ENCODE assay signal across 8 cellular contexts in the genomic region with DNA sequence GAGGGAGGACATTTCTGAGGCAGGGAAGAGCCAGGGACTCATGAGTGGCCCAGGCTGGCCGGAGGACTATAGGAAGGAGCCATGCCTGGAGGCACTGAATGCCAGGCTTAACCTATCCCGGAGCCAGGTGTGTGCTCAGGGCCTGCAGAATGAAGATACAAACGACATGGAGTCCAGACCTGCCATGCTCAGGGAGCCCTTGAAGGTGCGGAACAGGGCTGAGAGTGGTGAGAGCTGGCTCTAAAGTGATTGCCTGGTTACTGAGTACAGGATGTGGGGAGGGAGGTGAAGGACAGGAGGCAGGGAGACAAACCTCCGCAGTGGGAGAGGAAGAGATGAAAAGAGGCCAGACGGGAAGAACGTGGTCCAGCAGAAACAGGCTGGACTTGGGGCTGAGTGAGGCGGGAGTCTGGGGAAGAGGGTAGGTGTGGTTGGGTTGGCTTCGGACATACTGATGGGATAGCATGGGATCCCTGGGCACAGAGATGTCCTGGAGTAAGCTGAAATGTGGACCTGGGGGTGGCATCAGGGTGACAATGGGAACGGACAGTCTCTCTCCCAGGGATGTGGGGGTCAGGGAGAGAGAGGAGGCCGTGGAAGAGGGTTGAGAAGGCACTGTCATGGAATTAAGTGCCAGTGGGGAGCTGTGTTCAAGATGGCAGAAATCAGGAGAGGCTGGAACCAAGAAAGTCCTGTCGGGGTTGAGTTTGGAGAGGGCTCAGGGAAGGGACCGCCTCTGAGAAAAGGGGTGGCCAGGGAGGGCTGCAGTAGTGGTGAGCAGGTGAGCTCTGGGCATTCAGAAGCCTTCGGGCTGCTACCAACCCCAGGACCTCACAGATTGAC. TPM values are rescaled to one million over a fixed set of nuclear protein-coding genes. Genes with fewer than 3 reads are reported as not detected.
A peak's percentile ranks its signal among the peaks of the same experiment; 100 is the strongest.
DNase-seq lines count a peak whose midpoint lies in the region; ATAC-seq and TF ChIP-seq lines count a peak whose summit lies in the region.

No MANE protein-coding gene starts in this region.

- H3K27ac Mint-ChIP-seq in CD4-positive, alpha-beta memory T cell: peak overlapping the region; percentile 95 to 100 (median 98)
- H3K27ac Mint-ChIP-seq in dendritic cell treated with granulocyte-macrophage colony-stimulating factor and Interleukin-4, amounts not matched to agents 40 ng/mL and 50 ng/mL, for 4 days: peak overlapping the region; percentile 98
- H3K27ac Mint-ChIP-seq in nephron progenitor cell: peak overlapping the region; percentile 95

- H3K36me3 Mint-ChIP-seq in CD4-positive, alpha-beta memory T cell: peaks cover 18 to 53% of the 10 kb centered on the region in 2 donors
- peaks cover 89% of the 10 kb centered on the region for H3K36me3 Mint-ChIP-seq in dendritic cell treated with granulocyte-macrophage colony-stimulating factor and Interleukin-4, amounts not matched to agents 40 ng/mL and 50 ng/mL, for 4 days (ENCODE audit: low read depth)
- peaks cover 9% of the 10 kb centered on the region for H3K36me3 Mint-ChIP-seq in nephron progenitor cell (ENCODE audit: low read depth)

- H3K4me3 ChIP-seq in CD4-positive, alpha-beta memory T cell (ENCODE audit: low read length in 2 of 2): peak overlapping the region; percentile 50 to 62
- H3K4me3 ChIP-seq in OCI-LY1 (ENCODE audit: low read depth, low read length, poor library complexity, severe bottlenecking): peak overlapping the region; percentile 85

- no peaks in the 10 kb centered on the region for H3F3A ChIP-seq in OCI-LY1 (ENCODE audit: insufficient read depth, low read length)

- no peak for ATAC-seq in GM21381 (IDR thresholded peaks at IDR 0.05; ENCODE audit: unreplicated experiment)

- H3K4me2 ChIP-seq in OCI-LY1 (ENCODE audit: low read length): peak overlapping the region; percentile 75

- no peaks in the 10 kb centered on the region for H3K79me2 ChIP-seq in OCI-LY1 (ENCODE audit: insufficient read depth, low read length)

- POLR2A ChIA-PET in CD4-positive, alpha-beta memory T cell (lab: Charles Lee; ENCODE audit: partially characterized antibody): interaction anchor here (0.8 to 21.8 kb wide), 18 partner anchors 15 to 444 kb away, joined by 3 to 1163 read pairs (median 6); a partner anchor contains a TSS

- H3K4me1 Mint-ChIP-seq in CD4-positive, alpha-beta memory T cell: peaks cover 24 to 79% (median 38%) of the 10 kb centered on the region in 4 donors
- peaks cover 90% of the 10 kb centered on the region for H3K4me1 Mint-ChIP-seq in dendritic cell treated with granulocyte-macrophage colony-stimulating factor and Interleukin-4, amounts not matched to agents 40 ng/mL and 50 ng/mL, for 4 days (ENCODE audit: low read depth)
- peaks cover 30% of the 10 kb centered on the region for H3K4me1 Mint-ChIP-seq in nephron progenitor cell

- no peaks in the 10 kb centered on the region for H3K27me3 ChIP-seq in CD4-positive, alpha-beta memory T cell (ENCODE audit: insufficient read depth, low read length)
- H3K27me3 ChIP-seq in OCI-LY1 (ENCODE audit: insufficient read depth, low read length): no peaks in the 10 kb centered on the region

- peaks cover 57% of the 10 kb centered on the region for H3K36me3 ChIP-seq in CD4-positive, alpha-beta memory T cell (ENCODE audit: insufficient read depth, low read length)
- peaks cover 68% of the 10 kb centered on the region for H3K36me3 ChIP-seq in OCI-LY1 (ENCODE audit: insufficient read depth, low read length)

- intact Hi-C loops in CD4-positive, alpha-beta memory T cell (cut with micrococcal nuclease): loop anchor here (1.0 to 2.0 kb wide), 6 partner anchors 10 to 47 kb away; a partner anchor contains a TSS
- intact Hi-C loops in dendritic cell treated with granulocyte-macrophage colony-stimulating factor and Interleukin-4, amounts not matched to agents 40 ng/mL and 50 ng/mL, for 4 days (cut with micrococcal nuclease): loop anchor here (1.0 to 10.0 kb wide), 4 partner anchors 10 to 217 kb away; a partner anchor contains a TSS

- H3K9me2 ChIP-seq in OCI-LY1 (ENCODE audit: low read depth, low read length): no peaks in the 10 kb centered on the region

- no peak overlapping the region for H2AFZ ChIP-seq in OCI-LY1 (ENCODE audit: low read length)

- no peaks in the 10 kb centered on the region for H3K27me3 Mint-ChIP-seq in CD4-positive, alpha-beta memory T cell
- no peaks in the 10 kb centered on the region for H3K27me3 Mint-ChIP-seq in dendritic cell treated with granulocyte-macrophage colony-stimulating factor and Interleukin-4, amounts not matched to agents 40 ng/mL and 50 ng/mL, for 4 days
- H3K27me3 Mint-ChIP-seq in nephron progenitor cell (ENCODE audit: low read depth, poor library complexity): no peaks in the 10 kb centered on the region

- H3K4me1 ChIP-seq in CD4-positive, alpha-beta memory T cell (ENCODE audit: insufficient read depth, low read length): peaks cover 77% of the 10 kb centered on the region
- peaks cover 34% of the 10 kb centered on the region for H3K4me1 ChIP-seq in OCI-LY1 (ENCODE audit: insufficient read depth, low read length, severe bottlenecking)

- no peaks in the 10 kb centered on the region for H3K9me3 Mint-ChIP-seq in CD4-positive, alpha-beta memory T cell
- H3K9me3 Mint-ChIP-seq in dendritic cell treated with granulocyte-macrophage colony-stimulating factor and Interleukin-4, amounts not matched to agents 40 ng/mL and 50 ng/mL, for 4 days: no peaks in the 10 kb centered on the region
- H3K9me3 Mint-ChIP-seq in nephron progenitor cell: no peaks in the 10 kb centered on the region

- H3K27ac ChIP-seq in CD4-positive, alpha-beta memory T cell (ENCODE audit: low read depth, low read length): peak overlapping the region; percentile 88
- H3K27ac ChIP-seq in OCI-LY1 (ENCODE audit: low read depth, low read length, poor library complexity, severe bottlenecking): peak overlapping the region; percentile 96

- no peaks in the 10 kb centered on the region for H3K9me3 ChIP-seq in CD4-positive, alpha-beta memory T cell (ENCODE audit: control insufficient read depth in 1 of 2, low read length in 2 of 2)
- H3K9me3 ChIP-seq in OCI-LY1 (ENCODE audit: low read length): no peaks in the 10 kb centered on the region

- CTCF ChIA-PET in CD4-positive, alpha-beta memory T cell (lab: Charles Lee; ENCODE audit: partially characterized antibody): interaction anchor here (1.1 to 5.1 kb wide), 9 partner anchors 9 to 84 kb away, joined by 3 to 34 read pairs (median 7); no protein-coding TSS in a partner anchor

- H4K20me1 ChIP-seq in OCI-LY1 (ENCODE audit: insufficient read depth, low read length): no peaks in the 10 kb centered on the region

- H3K9ac ChIP-seq in OCI-LY1 (ENCODE audit: low read length): peak overlapping the region; percentile 98

- DNase-seq in CD4-positive, alpha-beta memory T cell: peak in 4 of 5 donors; percentile 58 to 68 (median 62)
- DNase-seq in nephron progenitor cell (no peak), T1000 (lab: John Stamatoyannopoulos, UW) (no peak), Ammon's horn (ENCODE audit: low spot score) (no peak)
- DNase-seq in NK-92 treated with Interleukin-12 subunit alpha and Interleukin-12 subunit beta, amount 100 ng/mL, for 24 hours (lab: John Stamatoyannopoulos, UW): no peak

- TF ChIP-seq CTCF in OCI-LY1 (IDR thresholded peaks at IDR 0.05; ENCODE audit: low read length) (no peak), nephron progenitor cell (IDR thresholded peaks at IDR 0.05) (no peak)

- H3K4me3 Mint-ChIP-seq in CD4-positive, alpha-beta memory T cell: peak overlapping the region; percentile 79 to 90 (median 86)
- peak overlapping the region; percentile 79 for H3K4me3 Mint-ChIP-seq in dendritic cell treated with granulocyte-macrophage colony-stimulating factor and Interleukin-4, amounts not matched to agents 40 ng/mL and 50 ng/mL, for 4 days
- H3K4me3 Mint-ChIP-seq in nephron progenitor cell: peak overlapping the region; percentile 84

RNA-seq across cellular contexts. Expression of a gene that starts 1.5 kb away (rescaled TPM):
- total RNA-seq in CD4-positive, alpha-beta memory T cell: 100 to 1,000 TPM; 244 to 247 TPM
- 10 to 100 TPM; 12.0 to 31.3 TPM for polyA plus RNA-seq in CD4-positive, alpha-beta memory T cell

RNA-seq across cellular contexts. Expression of a gene that starts 15.8 kb away (rescaled TPM):
- 10 to 100 TPM; 22.5 to 26.3 TPM for total RNA-seq in CD4-positive, alpha-beta memory T cell
- polyA plus RNA-seq in CD4-positive, alpha-beta memory T cell: 1 to 10 TPM in 1 of 2 donors, under 1 TPM in 1; 0.79 to 6.5 TPM

RNA-seq across cellular contexts. Expression of a gene that starts 21.3 kb away (rescaled TPM):
- total RNA-seq in CD4-positive, alpha-beta memory T cell: 100 to 1,000 TPM; 299 to 310 TPM
- 10 to 100 TPM; 12.8 to 63.7 TPM for polyA plus RNA-seq in CD4-positive, alpha-beta memory T cell

Comparison
In these comparisons a context has a peak if more than half of its experiments do, and no peak if none do; other contexts are left out.
1. DNase-seq: peak in CD4-positive, alpha-beta memory T cell (4 of 5); none in nephron progenitor cell (single experiment), T1000 (single experiment), NK-92 treated with Interleukin-12 subunit alpha and Interleukin-12 subunit beta, amount 100 ng/mL, for 24 hours (single experiment) and Ammon's horn (single experiment).
2. Peak in every context shown above with its lines, with median percentiles within 50 percentile points of each other: H3K27ac Mint-ChIP-seq and H3K4me3 Mint-ChIP-seq.